ENCODE assay signal across 3 cellular contexts in the genomic region with DNA sequence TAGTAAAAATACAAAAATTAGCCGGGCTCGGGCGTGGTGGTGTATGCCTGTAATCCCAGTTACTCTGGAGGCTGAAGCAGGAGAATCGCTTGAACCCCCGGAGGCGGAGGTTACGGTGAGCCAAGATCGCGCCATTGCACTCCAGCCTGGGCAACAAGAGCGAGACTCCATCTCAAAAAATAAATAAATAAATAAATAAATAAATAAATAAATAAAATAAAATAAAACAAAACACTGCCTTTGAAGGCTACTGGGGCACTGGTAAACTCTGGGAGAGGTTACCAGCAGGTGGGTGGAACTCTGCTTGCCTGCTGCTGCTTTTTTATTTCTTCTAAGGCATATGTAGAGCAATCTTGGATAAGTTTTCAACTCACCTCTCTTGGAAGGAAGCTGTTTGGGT. TPM values are rescaled to one million over a fixed set of nuclear protein-coding genes. Genes with fewer than 3 reads are reported as not detected.
"Had no signal": no experiment of that assay in that cellular context is flagged by ENCODE, and none has a peak within 500 bp of the region (broad histone marks: within the 10 kb centered on the region; RNA-seq: fewer than 3 reads in every experiment).

No MANE protein-coding gene starts in this region.

RNA-seq across cellular contexts. Expression of a gene that starts 5.2 kb away (rescaled TPM):
- total RNA-seq: OCI-LY7, Peyer's patch had no signal
- polyA plus RNA-seq: SK-N-SH had no signal
